ENCODE assay signal across 32 cellular contexts in the genomic region with DNA sequence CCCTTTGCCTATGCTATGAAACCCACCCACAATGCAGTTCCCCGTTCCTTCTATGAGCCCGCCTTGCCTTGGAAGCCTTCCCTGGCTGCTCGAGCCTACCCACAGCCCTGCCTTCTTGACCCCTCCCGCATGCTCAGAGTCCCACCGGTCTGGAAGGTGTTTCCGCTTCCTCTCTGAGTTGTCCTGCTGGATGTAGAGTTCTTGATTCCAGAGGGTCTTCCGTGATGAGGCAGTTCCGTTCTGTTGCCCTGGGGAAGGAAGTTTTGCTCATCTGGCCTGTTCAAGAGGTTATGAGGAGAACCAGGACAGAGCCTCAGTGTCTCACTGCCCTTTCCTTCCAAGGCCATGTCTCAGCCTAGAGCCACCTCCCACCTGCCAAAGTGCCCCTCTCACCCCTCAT. TPM values are rescaled to one million over a fixed set of nuclear protein-coding genes. Genes with fewer than 3 reads are reported as not detected.
"Had no signal": no experiment of that assay in that cellular context is flagged by ENCODE, and none has a peak within 500 bp of the region (broad histone marks: within the 10 kb centered on the region; RNA-seq: fewer than 3 reads in every experiment).

No MANE protein-coding gene starts in this region.

- H3K27me3 Mint-ChIP-seq: activated B cell treated with CpG ODN at 0.5 μM for 24 hours; activated naive CD8-positive, alpha-beta T cell treated with anti-CD3 and anti-CD28 coated beads for 36 hours; progenitor cell of endocrine pancreas; stimulated activated memory B cell treated with anti-CD40 and anti-IgM and Interleukin-4, amounts not matched to agents 10 μg/mL and 1 μg/mL and 100 μg/mL, for 72 hours had no signal

- H3K4me3 ChIP-seq: ascending aorta, cardiac muscle cell, mucosa of descending colon, ovary, skin epidermis, stomach, thyroid gland, upper lobe of left lung, vagina had no signal

- H3K36me3 ChIP-seq: cardiac muscle cell, ovary had no signal

- DNase-seq: activated B cell treated with CpG ODN at 0.5 μM for 24 hours; activated CD4-positive, alpha-beta T cell treated with anti-CD3 and anti-CD28 coated beads for 4 hours; activated CD8-positive, alpha-beta memory T cell treated with anti-CD3 and anti-CD28 coated beads for 24 hours; activated gamma-delta T cell; activated naive CD8-positive, alpha-beta T cell treated with anti-CD3 and anti-CD28 coated beads for 36 hours; activated T-cell treated with anti-CD3 and anti-CD28 coated beads, Interleukin-2, amount 50 U/mL, for 1 hour; cortex of kidney; endodermal cell; foreskin fibroblast; head of caudate nucleus; hippocampal formation; left cardiac atrium; left ventricle myocardium superior; mucosa of descending colon; ovary; stimulated activated CD4-positive, alpha-beta T cell treated with anti-CD3 and anti-CD28 coated beads, Interleukin-4, amount 100 ng/mL, for 24 hours; stomach; thyroid gland; upper lobe of left lung had no signal

- H3K27ac Mint-ChIP-seq: activated B cell treated with CpG ODN at 0.5 μM for 24 hours; activated naive CD8-positive, alpha-beta T cell treated with anti-CD3 and anti-CD28 coated beads for 36 hours; brain; endodermal cell; progenitor cell of endocrine pancreas had no signal

- H3K4me1 Mint-ChIP-seq: endodermal cell had no signal

- ATAC-seq: esophagus mucosa; left cardiac atrium; left ventricle myocardium superior; mucosa of descending colon; sciatic nerve; SK-N-SH treated with all-trans-retinoic acid at 6 μM for 48 hours; stimulated activated memory B cell treated with anti-CD40 and anti-IgM and Interleukin-4, amounts not matched to agents 10 μg/mL and 1 μg/mL and 100 μg/mL, for 72 hours had no signal

- H3K9me3 Mint-ChIP-seq: activated B cell treated with CpG ODN at 0.5 μM for 24 hours; activated naive CD8-positive, alpha-beta T cell treated with anti-CD3 and anti-CD28 coated beads for 36 hours; activated T-helper 1 cell treated with anti-CD3 and anti-CD28 coated beads, Interleukin-12 subunit alpha, Interleukin-12 subunit beta, Interleukin-2, Interleukin-4 antibody, amounts not matched to agents 30 ng/mL and 10 ng/mL and 1 ng/mL, durations not matched to agents 14 hours and 24 hours and 36 hours; stimulated activated memory B cell treated with anti-CD40 and anti-IgM and Interleukin-4, amounts not matched to agents 10 μg/mL and 1 μg/mL and 100 μg/mL, for 72 hours; T-helper 2 cell treated with Interferon-gamma antibody and Interleukin-4, amounts not matched to agents 5 μg/mL and 100 μg/mL, for 36 hours had no signal

- H3K27me3 ChIP-seq: ascending aorta, cardiac muscle cell, ovary, stomach, thyroid gland, upper lobe of left lung, vagina had no signal

- H3K9me3 ChIP-seq: ascending aorta, mucosa of descending colon, ovary, stomach, thyroid gland, upper lobe of left lung, vagina had no signal

- H3K4me1 ChIP-seq: ascending aorta, stomach, thyroid gland, upper lobe of left lung, vagina had no signal

- H3K27ac ChIP-seq: ascending aorta, cardiac muscle cell, ovary, skin epidermis, stomach, thyroid gland, upper lobe of left lung, vagina had no signal

- H3K4me3 Mint-ChIP-seq: activated B cell treated with CpG ODN at 0.5 μM for 24 hours; activated naive CD8-positive, alpha-beta T cell treated with anti-CD3 and anti-CD28 coated beads for 36 hours; brain; endodermal cell; stimulated activated memory B cell treated with anti-CD40 and anti-IgM and Interleukin-4, amounts not matched to agents 10 μg/mL and 1 μg/mL and 100 μg/mL, for 72 hours had no signal

RNA-seq across cellular contexts. Expression of gene PLP2, which starts 55.6 kb away (rescaled TPM):
- polyA plus RNA-seq: neural cell had no signal
